ENCODE assay signal across 2 cellular contexts in genomic region chr14:88189840-88190191, GRCh38.
TF ChIP-seq lines count a peak whose summit lies in the region.

No MANE protein-coding gene starts in this region.

TF ChIP-seq in A549, 52 proteins besides CTCF, POLR2A, EP300 and RAD21 (continued from another document):
- TF ChIP-seq HMGXB4 (CRISPR knock-in tag; IDR thresholded peaks at IDR 0.05; ENCODE audit: borderline replicate concordance) (no peak), RFX5 (IDR thresholded peaks at IDR 0.05) (no peak), TP53 (CRISPR knock-in tag; IDR thresholded peaks at IDR 0.05) (no peak), BHLHE40 (IDR thresholded peaks at IDR 0.05; ENCODE audit: low read depth, low read length) (no peak), MAX (IDR thresholded peaks at IDR 0.05) (no peak), HEYL (CRISPR knock-in tag; IDR thresholded peaks at IDR 0.05) (no peak), REST (IDR thresholded peaks at IDR 0.05) (no peak), RNF2 (IDR thresholded peaks at IDR 0.05; ENCODE audit: borderline replicate concordance, low read depth) (no peak), POLR2AphosphoS2 (conservative IDR thresholded peaks at IDR 0.05; ENCODE audit: low read length) (no peak), TFCP2L1 (CRISPR knock-in tag; IDR thresholded peaks at IDR 0.05) (no peak)
TF ChIP-seq in A549: peak in this region for 0.

TF ChIP-seq in IMR-90, 13 proteins besides CTCF, POLR2A, EP300 and RAD21 (continued from another document):
- no peak for TF ChIP-seq ELK1 (IDR thresholded peaks at IDR 0.05; ENCODE audit: borderline replicate concordance, low read depth, low read length)
- TF ChIP-seq NFE2L2 (IDR thresholded peaks at IDR 0.05; ENCODE audit: low read depth, low read length) = no peak
- no peak for TF ChIP-seq SMC3 (IDR thresholded peaks at IDR 0.05; ENCODE audit: low read depth, low read length)
- no peak for TF ChIP-seq MAZ (IDR thresholded peaks at IDR 0.05; ENCODE audit: borderline replicate concordance, low read depth, low read length)
- TF ChIP-seq FOS (IDR thresholded peaks at IDR 0.05; ENCODE audit: low read depth, low read length) = no peak
- TF ChIP-seq BHLHE40 (IDR thresholded peaks at IDR 0.05; ENCODE audit: low read depth, low read length) = no peak
- TF ChIP-seq MXI1 (IDR thresholded peaks at IDR 0.05; ENCODE audit: borderline replicate concordance, low read depth, low read length) = no peak
- TF ChIP-seq MAFK (IDR thresholded peaks at IDR 0.05; ENCODE audit: low read depth, low read length) = no peak
